ENCODE assay signal across 8 cellular contexts in genomic region chr7:152806635-152807034, GRCh38. TPM values are rescaled to one million over a fixed set of nuclear protein-coding genes. Genes with fewer than 3 reads are reported as not detected.
DNase-seq lines count a peak whose midpoint lies in the region; ATAC-seq and TF ChIP-seq lines count a peak whose summit lies in the region.
"Not testable (repeated sequence)": the region's sequence is repeated elsewhere in the genome, so short reads cannot be mapped to it uniquely, and the experiment has no call there.

No MANE protein-coding gene starts in this region.

- TF ChIP-seq POLR2A in HCT116 (IDR thresholded peaks at IDR 0.05; ENCODE audit: borderline replicate concordance, extremely low read depth, insufficient read depth, insufficient read length) = not testable (repeated sequence)

- peak overlapping the region; percentile 19; the same call in 1 of the 2 replicates for H3K4me2 ChIP-seq in HCT116 (ENCODE audit: low read length)
- not testable (repeated sequence) for H3K4me2 ChIP-seq in PC-3 (ENCODE audit: low read length)

- not testable (repeated sequence) for H2AFZ ChIP-seq in HCT116 (ENCODE audit: low read depth, low read length, poor library complexity, severe bottlenecking); PC-3 (ENCODE audit: low read length)

- CTCF ChIA-PET in HCT116 (lab: Charles Lee); PC-3 (lab: Charles Lee): not testable (repeated sequence)

- peak; percentile 61 for ATAC-seq in HCT116
- peak; percentile 72 for ATAC-seq in PC-3

- in situ Hi-C loops in astrocyte of the cerebellum (cut with HindIII; ENCODE audit: low sequenced_read_pairs) = not testable (repeated sequence)

- not testable (repeated sequence) for H3K27ac ChIP-seq in HCT116 (ENCODE audit: low read depth, low read length)
- peak overlapping the region; percentile 37; the same call in 1 of the 2 replicates for H3K27ac ChIP-seq in PC-3 (ENCODE audit: low read length)

- RAD21 ChIA-PET in HCT116 (lab: Charles Lee; ENCODE audit: low non-redundant PET in 1 of 2, low total read pairs in 2 of 2, uncharacterized antibody in 2 of 2, unreplicated experiment in 2 of 2) = not testable (repeated sequence)

- not testable (repeated sequence) for H3K27me3 ChIP-seq in HCT116 (ENCODE audit: insufficient read depth, low read length); PC-3 (ENCODE audit: low read length)

- H3K36me3 ChIP-seq in HCT116 (ENCODE audit: control insufficient read depth in 1 of 2, insufficient read depth in 2 of 2, low read length in 2 of 2); PC-3 (ENCODE audit: low read depth, low read length): not testable (repeated sequence)

- not testable (repeated sequence) for BruUV-seq in HCT116 (replicated peaks; lab: Mats Ljungman, UMichigan); PC-3 (replicated peaks; lab: Mats Ljungman, UMichigan)

- H3K4me1 ChIP-seq in HCT116 (ENCODE audit: control insufficient read depth in 1 of 2, insufficient read depth in 2 of 2, low read length in 2 of 2); PC-3 (ENCODE audit: insufficient read depth, low read length): not testable (repeated sequence)

- not testable (repeated sequence) for H3K4me3 ChIP-seq in HCT116 (replicated peaks in 1 of 2; ENCODE audit: low read depth in 1 of 2, low read length in 2 of 2); PC-3 (ENCODE audit: low read length); astrocyte of the cerebellum (ENCODE audit: low read depth, low read length); fibroblast of the aortic adventitia (ENCODE audit: low read depth, low read length)

- H3K9me3 ChIP-seq in HCT116 (ENCODE audit: control insufficient read depth in 1 of 2, insufficient read depth in 1 of 2, low read depth in 1 of 2, low read length in 2 of 2); PC-3 (ENCODE audit: low read length): not testable (repeated sequence)

- peak; percentile 68 for DNase-seq in EH (ENCODE audit: low read depth)
- DNase-seq in HCT116 (ENCODE audit: low read depth, low spot score) = not testable (repeated sequence)
- DNase-seq in PC-3 = peak; percentile 59
- peak; percentile 3 for DNase-seq in astrocyte of the cerebellum (ENCODE audit: low read depth)
- peak; percentile 73 for DNase-seq in dermis blood vessel endothelial cell
- DNase-seq in fibroblast of the aortic adventitia (ENCODE audit: low read depth) = peak; percentile 46
- DNase-seq in kidney glomerular epithelial cell (lab: John Stamatoyannopoulos, UW) = peak; percentile 26
- DNase-seq in stromal cell of bone marrow (ENCODE audit: low read depth) = peak; percentile 36

- TF ChIP-seq RAD21 in HCT116 (IDR thresholded peaks at IDR 0.05; ENCODE audit: low read depth) = not testable (repeated sequence)

- TF ChIP-seq CTCF in HCT116 (IDR thresholded peaks at IDR 0.05 in 2 of 3, conservative IDR thresholded peaks at IDR 0.05 in 1 of 3; ENCODE audit: borderline replicate concordance in 1 of 3, insufficient read depth in 1 of 3, low read depth in 2 of 3, low read length in 2 of 3); PC-3 (conservative IDR thresholded peaks at IDR 0.05; ENCODE audit: low read depth, low read length); astrocyte of the cerebellum (IDR thresholded peaks at IDR 0.05; ENCODE audit: low read depth, low read length, missing control alignments); fibroblast of the aortic adventitia (IDR thresholded peaks at IDR 0.05; ENCODE audit: insufficient read depth, low read length): not testable (repeated sequence)

- intact Hi-C loops in HCT116 (cut with micrococcal nuclease); PC-3 (cut with micrococcal nuclease): not testable (repeated sequence)

- H3K9me2 ChIP-seq in HCT116 (ENCODE audit: insufficient read depth); PC-3 (replicated peaks; ENCODE audit: low read length): not testable (repeated sequence)

- not testable (repeated sequence) for H3K79me2 ChIP-seq in HCT116 (ENCODE audit: insufficient read depth, low read length); PC-3 (ENCODE audit: low read length)

- H4K20me1 ChIP-seq in HCT116 (ENCODE audit: insufficient read depth); PC-3 (ENCODE audit: low read length): not testable (repeated sequence)

- not testable (repeated sequence) for H3K9ac ChIP-seq in HCT116 (ENCODE audit: low read length); PC-3 (ENCODE audit: low read length)

- not testable (repeated sequence) for H3F3A ChIP-seq in PC-3 (ENCODE audit: low read length, unreplicated experiment)

- POLR2A ChIA-PET in HCT116 (lab: Charles Lee); PC-3 (lab: Charles Lee; ENCODE audit: unreplicated experiment): not testable (repeated sequence)

RNA-seq across cellular contexts. Expression of gene ACTR3B, which starts 47.1 kb away (rescaled TPM):
- total RNA-seq in HCT116 (2021; ENCODE audit: unreplicated experiment) = 20.4 TPM
- polyA plus RNA-seq in HCT116 (2012) = 13.0 and 13.4 TPM in 2 replicates
- 6.6 and 8.9 TPM in 2 replicates for total RNA-seq in PC-3 (2014; rRNA removed)
- total RNA-seq in dermis blood vessel endothelial cell = 4.3 and 10.0 TPM in 2 replicates
- total RNA-seq in fibroblast of the aortic adventitia (ENCODE audit: low replicate concordance) = 3.0 and 10.3 TPM in 2 replicates
